ENCODE assay signal across 8 cellular contexts in the genomic region with DNA sequence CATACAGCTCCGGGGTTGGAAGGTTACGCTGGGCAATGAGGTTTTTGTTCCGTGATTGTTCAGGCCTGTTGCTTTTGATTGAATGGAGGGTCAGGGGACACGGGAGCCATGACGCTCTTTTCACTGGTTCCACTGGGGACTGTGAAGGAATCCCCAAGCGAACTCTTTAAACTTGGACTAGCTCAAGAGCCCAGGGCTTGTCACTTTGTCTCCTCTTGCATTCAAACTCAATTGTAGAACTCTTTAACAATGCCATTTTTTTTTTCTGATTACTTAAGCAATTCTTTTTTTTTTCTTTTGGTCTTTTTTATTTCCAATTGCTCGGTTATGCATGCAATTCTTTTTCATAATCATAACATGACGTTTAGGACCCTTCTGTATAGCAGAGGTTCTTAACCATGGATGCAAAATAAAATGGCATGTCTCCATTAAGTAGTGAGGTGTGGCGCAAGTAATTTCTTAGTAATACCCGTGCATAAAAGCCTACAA. TPM values are rescaled to one million over a fixed set of nuclear protein-coding genes. Genes with fewer than 3 reads are reported as not detected.
DNase-seq lines count a peak whose midpoint lies in the region; ATAC-seq and TF ChIP-seq lines count a peak whose summit lies in the region.

No MANE protein-coding gene starts in this region.

- H3K36me3 Mint-ChIP-seq in GM23338 (ENCODE audit: low read depth), result no peaks in the 10 kb centered on the region; the same call in 2 of the 3 replicates

- peaks cover 11% of the 10 kb centered on the region for H3F3A ChIP-seq in GM23338 (replicated peaks; ENCODE audit: low read depth)

- H3K27ac Mint-ChIP-seq in GM23338, result peak overlapping the region; percentile 88

- H3K27me3 ChIP-seq in GM23338 (ENCODE audit: insufficient read depth), result peaks cover 23% of the 10 kb centered on the region
- H3K27me3 ChIP-seq in RWPE2 (ENCODE audit: insufficient read depth, poor library complexity, severe bottlenecking), result no peaks in the 10 kb centered on the region

- DNase-seq in GM23338 (ENCODE audit: low spot score) (no peak), RWPE2 (ENCODE audit: low spot score) (no peak), fibroblast of mammary gland (ENCODE audit: low read depth) (no peak), skeletal muscle cell (ENCODE audit: low read depth) (no peak), NCI-H526 treated with DMSO at 0.1 percent for 48 hours (lab: John Stamatoyannopoulos, UW) (no peak)
- no peak for DNase-seq in activated CD4-positive, alpha-beta T cell treated with anti-CD3 and anti-CD28 coated beads, Interleukin-2, amount 50 U/mL, for 4 hours

- TF ChIP-seq CTCF in GM23338 (conservative IDR thresholded peaks at IDR 0.05; ENCODE audit: low read depth in 2 of 2) (no peak), RWPE2 (IDR thresholded peaks at IDR 0.05; ENCODE audit: poor library complexity, severe bottlenecking) (no peak), fibroblast of mammary gland (conservative IDR thresholded peaks at IDR 0.05; ENCODE audit: control insufficient read depth, insufficient read depth, low read depth, low read length) (no peak)

- H3K4me1 ChIP-seq in GM23338 (ENCODE audit: insufficient read depth) (peaks cover 16% of the 10 kb centered on the region), RWPE2 (ENCODE audit: insufficient read depth, poor library complexity, severe bottlenecking) (no peaks in the 10 kb centered on the region)

- H3K27me3 Mint-ChIP-seq in GM23338 (ENCODE audit: insufficient read depth, low read depth, poor library complexity), result peaks cover 10% of the 10 kb centered on the region

- H3K4me1 Mint-ChIP-seq in GM23338, result peaks cover 14% of the 10 kb centered on the region

- no peaks in the 10 kb centered on the region for H3K9me2 ChIP-seq in GM23338 (ENCODE audit: insufficient read depth)

- H3K4me2 ChIP-seq in GM23338, result peak overlapping the region; percentile 76

- H2AFZ ChIP-seq in GM23338, result peak overlapping the region; percentile 8; the same call in 1 of the 2 replicates

- no peak for ATAC-seq in GM23338
- ATAC-seq in RWPE2 (ENCODE audit: low read depth), result no peak; the same call in 2 of the 3 replicates
- ATAC-seq in HG03108 (IDR thresholded peaks at IDR 0.05; ENCODE audit: unreplicated experiment), result no peak
- ATAC-seq in HG03139 (IDR thresholded peaks at IDR 0.05; ENCODE audit: unreplicated experiment), result no peak

- peaks cover 1% of the 10 kb centered on the region; the same call in 2 of the 3 replicates for H3K9me3 Mint-ChIP-seq in GM23338

- H3K36me3 ChIP-seq in GM23338 (ENCODE audit: insufficient read depth), result no peaks in the 10 kb centered on the region
- no peaks in the 10 kb centered on the region for H3K36me3 ChIP-seq in RWPE2 (ENCODE audit: low read depth)

- no peaks in the 10 kb centered on the region for H4K20me1 ChIP-seq in GM23338 (replicated peaks; ENCODE audit: insufficient read depth)

- H3K27ac ChIP-seq in GM23338 (ENCODE audit: low read depth), result 0 out of 2 replicates have a peak overlapping the region, but pooled peaks have one; percentile 7
- peak overlapping the region; percentile 17 for H3K27ac ChIP-seq in RWPE2 (ENCODE audit: poor library complexity, severe bottlenecking)

- H3K4me3 ChIP-seq in GM23338 (peak overlapping the region; percentile 56), RWPE2 (ENCODE audit: severe bottlenecking) (peak overlapping the region; percentile 49), fibroblast of mammary gland (ENCODE audit: control insufficient read depth, low read depth, low read length) (peak overlapping the region; percentile 33), skeletal muscle cell (ENCODE audit: low read depth, low read length) (peak overlapping the region; percentile 50)

- H3K4me3 Mint-ChIP-seq in GM23338, result peak overlapping the region; percentile 86

- no peaks in the 10 kb centered on the region for H3K9me3 ChIP-seq in RWPE2 (ENCODE audit: severe bottlenecking)

- no peaks in the 10 kb centered on the region for H3K79me2 ChIP-seq in GM23338 (replicated peaks; ENCODE audit: insufficient read depth)

TF ChIP-seq in GM23338, 12 proteins besides CTCF, POLR2A, EP300 and RAD21:
- TF ChIP-seq JUNB (IDR thresholded peaks at IDR 0.05; ENCODE audit: unreplicated experiment), result no peak
- TF ChIP-seq, protein P1, sequence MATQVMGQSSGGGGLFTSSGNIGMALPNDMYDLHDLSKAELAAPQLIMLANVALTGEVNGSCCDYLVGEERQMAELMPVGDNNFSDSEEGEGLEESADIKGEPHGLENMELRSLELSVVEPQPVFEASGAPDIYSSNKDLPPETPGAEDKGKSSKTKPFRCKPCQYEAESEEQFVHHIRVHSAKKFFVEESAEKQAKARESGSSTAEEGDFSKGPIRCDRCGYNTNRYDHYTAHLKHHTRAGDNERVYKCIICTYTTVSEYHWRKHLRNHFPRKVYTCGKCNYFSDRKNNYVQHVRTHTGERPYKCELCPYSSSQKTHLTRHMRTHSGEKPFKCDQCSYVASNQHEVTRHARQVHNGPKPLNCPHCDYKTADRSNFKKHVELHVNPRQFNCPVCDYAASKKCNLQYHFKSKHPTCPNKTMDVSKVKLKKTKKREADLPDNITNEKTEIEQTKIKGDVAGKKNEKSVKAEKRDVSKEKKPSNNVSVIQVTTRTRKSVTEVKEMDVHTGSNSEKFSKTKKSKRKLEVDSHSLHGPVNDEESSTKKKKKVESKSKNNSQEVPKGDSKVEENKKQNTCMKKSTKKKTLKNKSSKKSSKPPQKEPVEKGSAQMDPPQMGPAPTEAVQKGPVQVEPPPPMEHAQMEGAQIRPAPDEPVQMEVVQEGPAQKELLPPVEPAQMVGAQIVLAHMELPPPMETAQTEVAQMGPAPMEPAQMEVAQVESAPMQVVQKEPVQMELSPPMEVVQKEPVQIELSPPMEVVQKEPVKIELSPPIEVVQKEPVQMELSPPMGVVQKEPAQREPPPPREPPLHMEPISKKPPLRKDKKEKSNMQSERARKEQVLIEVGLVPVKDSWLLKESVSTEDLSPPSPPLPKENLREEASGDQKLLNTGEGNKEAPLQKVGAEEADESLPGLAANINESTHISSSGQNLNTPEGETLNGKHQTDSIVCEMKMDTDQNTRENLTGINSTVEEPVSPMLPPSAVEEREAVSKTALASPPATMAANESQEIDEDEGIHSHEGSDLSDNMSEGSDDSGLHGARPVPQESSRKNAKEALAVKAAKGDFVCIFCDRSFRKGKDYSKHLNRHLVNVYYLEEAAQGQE (IDR thresholded peaks at IDR 0.05; ENCODE audit: unreplicated experiment), result no peak
TF ChIP-seq in GM23338: peak in this region for 0.

RNA-seq across cellular contexts. Expression of a gene that starts 0.4 kb away (rescaled TPM):
- 4.9 and 5.0 TPM in 2 replicates for total RNA-seq in GM23338 (2014; rRNA removed; shearing (Covaris generic))
- 2.7 and 3.1 TPM in 2 replicates for polyA plus RNA-seq in GM23338 (2016; fragmentation: Nextera tagmentation; extraction: Ambion mirVana)

RNA-seq across cellular contexts. Expression of a gene that starts 38.3 kb away (rescaled TPM):
- total RNA-seq in GM23338 (2014; rRNA removed; shearing (Covaris generic)), result 145 and 162 TPM in 2 replicates
- 456 and 459 TPM in 2 replicates for polyA plus RNA-seq in GM23338 (2016; fragmentation: Nextera tagmentation; extraction: Ambion mirVana)
